10 cellular contexts compared by ENCODE assay signal in the genomic region with DNA sequence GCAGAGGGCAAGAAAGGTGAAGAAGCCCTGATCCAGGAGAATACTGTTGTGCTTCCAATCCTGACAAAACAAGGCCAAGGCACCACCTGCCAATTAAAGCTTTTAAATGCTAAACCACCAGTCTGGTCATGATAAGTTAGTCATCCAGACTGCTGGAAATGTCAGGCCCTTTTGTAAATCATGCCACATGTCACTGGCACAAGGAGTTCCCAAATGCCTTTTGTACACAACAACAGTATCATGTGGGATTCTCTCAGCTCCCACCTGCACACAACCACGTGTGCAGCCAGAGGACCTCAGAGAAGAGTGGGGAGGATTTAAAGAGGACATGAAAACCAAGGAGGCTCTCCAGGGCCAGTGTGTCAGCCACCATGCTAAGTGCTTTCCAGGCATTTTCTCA.
DNase-seq lines count a peak whose midpoint lies in the region; ATAC-seq, FAIRE-seq and TF ChIP-seq lines count a peak whose summit lies in the region.
"Had no signal": no experiment of that assay in that cellular context is flagged by ENCODE, and none has a peak within 500 bp of the region (broad histone marks: within the 10 kb centered on the region; RNA-seq: fewer than 3 reads in every experiment).

No MANE protein-coding gene starts in this region.

- TF ChIP-seq POLR2A in H54 (IDR thresholded peaks at IDR 0.05; ENCODE audit: low read depth, low read length) = no peak

- DNase-seq in A172 (ENCODE audit: low spot score) = peak; percentile 34
- DNase-seq in H54 (ENCODE audit: insufficient read length, low spot score) = peak; percentile 36
- DNase-seq in SK-MEL-5 (ENCODE audit: low read depth, low spot score) = peak; percentile 56
- DNase-seq in foreskin melanocyte = peak; percentile 20
- no peak for DNase-seq in HPDE6-E6E7 (ENCODE audit: extremely low spot score)
- no peak for DNase-seq in cerebellar nuclear complex (lab: John Stamatoyannopoulos, UW)
- no peak for DNase-seq in HEK293T (ENCODE audit: extremely low spot score)
- DNase-seq in left colon = no peak
- DNase-seq: trophoblast cell had no signal

- in situ Hi-C loops in SK-MEL-5 (cut with HindIII; ENCODE audit: low pct_unique_long_range_greater_than_20kb, low sequenced_read_pairs) = no loop called here

- CTCF ChIA-PET in HEK293T (lab: Yijun Ruan, JAX) = no interaction called here

- peak; percentile 80 for FAIRE-seq in H54 (lab: Jason Lieb, UNC)

- ATAC-seq in left colon = no peak
- ATAC-seq: activated CD4-positive, CD25-positive, alpha-beta regulatory T cell treated with anti-CD3 and anti-CD28 coated beads, Interleukin-2, amount 50 U/mL, for 24 hours had no signal

- POLR2A ChIA-PET in HEK293T (lab: Yijun Ruan, JAX) = no interaction called here

- intact Hi-C loops in left colon (cut with DNase I, micrococcal nuclease) = no loop called here

TF ChIP-seq in HEK293T, 16 proteins besides CTCF, POLR2A, EP300 and RAD21:
- no peak for TF ChIP-seq FOXA1 (IDR thresholded peaks at IDR 0.05)
TF ChIP-seq in HEK293T: peak in this region for 0.

Comparison
In these comparisons a context has a peak if more than half of its experiments do, and no peak if none do; other contexts are left out.
1. DNase-seq: peak in A172 (single experiment), H54 (single experiment), SK-MEL-5 (single experiment) and foreskin melanocyte (single experiment); none in HPDE6-E6E7 (single experiment), cerebellar nuclear complex (0 of 2), HEK293T (single experiment) and left colon (0 of 2).